ENCODE assay signal across 15 cellular contexts in genomic region chr10:127090135-127090534, GRCh38.
"Had no signal": no experiment of that assay in that cellular context is flagged by ENCODE, and none has a peak within 500 bp of the region (broad histone marks: within the 10 kb centered on the region; RNA-seq: fewer than 3 reads in every experiment).

No MANE protein-coding gene starts in this region.

- DNase-seq: activated CD4-positive, alpha-beta T cell treated with anti-CD3 and anti-CD28 coated beads, Interleukin-2, amount 50 U/mL, for 4 hours; activated naive CD4-positive, alpha-beta T cell treated with Interleukin-2 at 50 U/mL for 16 hours; activated T-cell treated with anti-CD3 and anti-CD28 coated beads for 4 hours; anterior cingulate cortex; cerebellar nuclear complex; erythroblast; gastrocnemius medialis; heart left ventricle; left cardiac atrium; lower lobe of right lung; stimulated activated CD4-positive, alpha-beta T cell treated with anti-CD3 and anti-CD28 coated beads, Interleukin-12 subunit alpha, Interleukin-12 subunit beta, amount 100 ng/mL, for 4 hours; stimulated activated CD4-positive, alpha-beta T cell treated with anti-CD3 and anti-CD28 coated beads, Interleukin-2, amount 100 ng/mL, for 24 hours; T-helper 9 cell had no signal

- ATAC-seq: activated CD4-positive, CD25-positive, alpha-beta regulatory T cell treated with anti-CD3 and anti-CD28 coated beads, Interleukin-2, amount 50 U/mL, for 24 hours; gastrocnemius medialis; left cardiac atrium; lower lobe of right lung; stimulated activated memory B cell treated with anti-CD40 and anti-IgM and Interleukin-4, amounts not matched to agents 10 μg/mL and 1 μg/mL and 100 μg/mL, for 72 hours had no signal
